Comparison of ENCODE assay signal across 8 cellular contexts in the genomic region with DNA sequence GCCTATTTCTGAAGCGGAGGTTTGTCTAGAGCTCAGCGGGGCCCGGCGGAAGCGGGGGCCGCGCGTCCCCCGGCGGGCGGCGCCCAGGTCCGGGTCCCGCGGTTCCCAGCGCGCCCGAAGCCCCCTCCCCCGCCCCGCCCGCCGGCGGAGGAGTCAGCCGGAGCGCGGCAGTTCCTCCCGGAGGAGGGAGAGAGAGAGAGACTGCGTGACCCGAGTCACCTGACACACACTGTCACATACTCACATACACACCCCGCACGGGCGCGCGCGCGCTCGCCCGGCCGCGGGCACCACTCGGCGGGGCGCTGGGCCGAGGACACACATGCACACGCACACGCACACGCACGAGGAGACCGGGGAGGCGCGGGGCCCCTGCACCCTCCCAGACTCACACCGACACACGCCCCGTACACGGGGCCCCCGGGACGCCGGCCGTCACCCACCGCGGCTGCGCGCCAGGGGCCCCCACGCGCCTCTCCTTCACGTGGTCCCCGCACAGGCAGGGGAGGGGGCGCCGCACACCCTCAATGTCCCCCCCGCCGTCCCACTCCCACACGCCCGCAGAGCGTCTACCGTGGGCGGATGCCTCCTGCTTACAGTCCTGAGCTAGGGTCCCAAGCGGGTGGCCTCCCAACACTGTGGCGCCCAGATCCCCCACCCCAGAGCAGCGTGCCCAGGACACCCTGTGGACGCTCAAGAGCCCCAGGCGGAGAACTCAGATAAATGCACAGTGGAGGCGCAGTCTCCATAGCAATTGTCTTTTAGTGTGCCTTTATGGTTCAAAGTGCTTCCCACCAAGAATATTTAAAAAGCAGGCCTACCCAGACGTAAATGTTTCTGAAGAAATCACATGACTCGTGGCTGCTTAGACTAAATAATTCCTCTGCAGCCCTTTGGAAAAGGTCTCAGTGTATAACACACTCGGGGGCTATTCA. TPM values are rescaled to one million over a fixed set of nuclear protein-coding genes. Genes with fewer than 3 reads are reported as not detected.
DNase-seq lines count a peak whose midpoint lies in the region; ATAC-seq and TF ChIP-seq lines count a peak whose summit lies in the region.

TSS of gene RRAGD (minus strand) at position 203 of the 935 bp plus-strand sequence. CDS start 280 bp downstream, outside the sequence.

- peaks cover 15% of the 10 kb centered on the region for H3K27me3 Mint-ChIP-seq in chondrocyte (ENCODE audit: low read depth)

- intact Hi-C loops in left lung (cut with DNase I), result no loop called here

- peak within 1 kb of the TSS; percentile 72 to 82 for H3K4me3 ChIP-seq in left lung

- H3K4me1 Mint-ChIP-seq in chondrocyte (ENCODE audit: low read depth), result peaks cover 16% of the 10 kb centered on the region

- H3K27ac ChIP-seq in left lung, result peak within 1 kb of the TSS; percentile 72 to 86

- H3K36me3 ChIP-seq in left lung, result no peaks in the 10 kb centered on the region

- H3K4me3 Mint-ChIP-seq in chondrocyte (ENCODE audit: unreplicated experiment), result peak within 1 kb of the TSS; percentile 89

- no peaks in the 10 kb centered on the region for H3K36me3 Mint-ChIP-seq in chondrocyte (ENCODE audit: low read depth)

- H3K27ac Mint-ChIP-seq in chondrocyte (ENCODE audit: unreplicated experiment), result peak within 1 kb of the TSS; percentile 63

- ATAC-seq in HG02884 (IDR thresholded peaks at IDR 0.05; ENCODE audit: unreplicated experiment), result peak; percentile 65
- ATAC-seq in left lung, result peak; percentile 89

- DNase-seq in NCI-H1417 (lab: John Stamatoyannopoulos, UW), result peak; percentile 77 to 82 (median 80)
- no peak for DNase-seq in NCI-H1417 treated with DMSO at 0.1 percent for 48 hours (lab: John Stamatoyannopoulos, UW)
- peak; percentile 42 to 57 for DNase-seq in NCI-H1930 (lab: John Stamatoyannopoulos, UW)
- DNase-seq in activated CD4-positive, CD25-positive, alpha-beta regulatory T cell treated with anti-CD3 and anti-CD28 coated beads, Interleukin-2, amount 50 U/mL, for 72 hours, result peak; percentile 66
- no peak for DNase-seq in chondrocyte (ENCODE audit: low spot score)
- DNase-seq in left lung, result peak; percentile 90 to 93
- DNase-seq in stimulated activated CD4-positive, alpha-beta T cell treated with anti-CD3 and anti-CD28 coated beads, Interleukin-2, amount 100 ng/mL, for 4 hours (ENCODE audit: low read depth), result peak; percentile 57

- H3K9me3 ChIP-seq in left lung, result no peaks in the 10 kb centered on the region

- no peaks in the 10 kb centered on the region for H3K27me3 ChIP-seq in left lung

- TF ChIP-seq CTCF in chondrocyte (IDR thresholded peaks at IDR 0.05) (peak; percentile 30), left lung (IDR thresholded peaks at IDR 0.05) (no peak)

- H3K4me1 ChIP-seq in left lung, result peaks cover 8 to 36% of the 10 kb centered on the region in 2 donors

- no peaks in the 10 kb centered on the region for H3K9me3 Mint-ChIP-seq in chondrocyte (ENCODE audit: low read depth)

RNA-seq across cellular contexts. Expression of gene RRAGD, which starts in this region (rescaled TPM):
- 8.9 to 18.8 TPM (median 17.9 TPM) in 3 replicates for total RNA-seq in chondrocyte
- 10 to 100 TPM; 43.2 to 47.6 TPM for total RNA-seq in left lung

Comparison
In these comparisons a context has a peak if more than half of its experiments do, and no peak if none do; other contexts are left out.
1. DNase-seq: peak in NCI-H1417 (3 of 3), NCI-H1930 (2 of 2), activated CD4-positive, CD25-positive, alpha-beta regulatory T cell treated with anti-CD3 and anti-CD28 coated beads, Interleukin-2, amount 50 U/mL, for 72 hours (single experiment), left lung (2 of 2) and stimulated activated CD4-positive, alpha-beta T cell treated with anti-CD3 and anti-CD28 coated beads, Interleukin-2, amount 100 ng/mL, for 4 hours (single experiment); none in NCI-H1417 treated with DMSO at 0.1 percent for 48 hours (single experiment) and chondrocyte (single experiment).